Comparison of ENCODE assay signal across 27 cellular contexts in genomic region chr15:92115834-92116233, GRCh38.
"Had no signal": no experiment of that assay in that cellular context is flagged by ENCODE, and none has a peak within 500 bp of the region (broad histone marks: within the 10 kb centered on the region; RNA-seq: fewer than 3 reads in every experiment).

No MANE protein-coding gene starts in this region.

- H3K27ac ChIP-seq: brain microvascular endothelial cell, coronary artery had no signal

- H3K27ac Mint-ChIP-seq: activated CD4-positive, alpha-beta memory T cell treated with anti-CD3 and anti-CD28 coated beads, Interleukin-2, amount 10 ng/mL, durations not matched to agents 7 days and 5 days; activated CD4-positive, alpha-beta T cell treated with anti-CD3 and anti-CD28 coated beads, Interleukin-2, amount 10 ng/mL, durations not matched to agents 7 days and 5 days; activated naive CD8-positive, alpha-beta T cell; activated T-helper 17 cell treated with anti-CD3 and anti-CD28 coated beads, Interleukin-2, amount 50 U/mL, for 72 hours; dendritic cell treated with granulocyte-macrophage colony-stimulating factor and Interleukin-4, amounts not matched to agents 40 ng/mL and 50 ng/mL, for 4 days; endodermal cell had no signal

- H3K4me3 Mint-ChIP-seq: activated CD4-positive, alpha-beta memory T cell treated with anti-CD3 and anti-CD28 coated beads, Interleukin-2, amount 10 ng/mL, durations not matched to agents 7 days and 5 days; activated CD4-positive, alpha-beta T cell treated with anti-CD3 and anti-CD28 coated beads, Interleukin-2, amount 10 ng/mL, durations not matched to agents 7 days and 5 days; activated naive CD8-positive, alpha-beta T cell; activated T-cell treated with anti-CD3 and anti-CD28 coated beads, Interleukin-2, amount 50 U/mL, for 4 hours; activated T-helper 17 cell treated with anti-CD3 and anti-CD28 coated beads, Interleukin-2, amount 50 U/mL, for 72 hours; central memory CD8-positive, alpha-beta T cell; dendritic cell treated with granulocyte-macrophage colony-stimulating factor and Interleukin-4, amounts not matched to agents 40 ng/mL and 50 ng/mL, for 4 days; endodermal cell had no signal

- H3K27me3 Mint-ChIP-seq: activated CD4-positive, alpha-beta memory T cell treated with anti-CD3 and anti-CD28 coated beads, Interleukin-2, amount 10 ng/mL, durations not matched to agents 7 days and 5 days; activated CD4-positive, alpha-beta T cell treated with anti-CD3 and anti-CD28 coated beads, Interleukin-2, amount 10 ng/mL, durations not matched to agents 7 days and 5 days; activated naive CD8-positive, alpha-beta T cell; activated T-helper 17 cell treated with anti-CD3 and anti-CD28 coated beads, Interleukin-2, amount 50 U/mL, for 72 hours; central memory CD8-positive, alpha-beta T cell; dendritic cell treated with granulocyte-macrophage colony-stimulating factor and Interleukin-4, amounts not matched to agents 40 ng/mL and 50 ng/mL, for 4 days had no signal

- ATAC-seq: activated T-cell treated with anti-CD3 and anti-CD28 coated beads, Interleukin-2, amount 50 U/mL, for 4 hours; activated T-helper 17 cell treated with anti-CD3 and anti-CD28 coated beads, Interleukin-2, amount 50 U/mL, for 72 hours; esophagus mucosa had no signal

- H3K27me3 ChIP-seq: brain microvascular endothelial cell, dorsolateral prefrontal cortex had no signal

- H3K9me3 Mint-ChIP-seq: activated CD4-positive, alpha-beta memory T cell treated with anti-CD3 and anti-CD28 coated beads, Interleukin-2, amount 10 ng/mL, durations not matched to agents 7 days and 5 days; activated CD4-positive, alpha-beta T cell treated with anti-CD3 and anti-CD28 coated beads, Interleukin-2, amount 10 ng/mL, durations not matched to agents 7 days and 5 days; activated T-cell treated with anti-CD3 and anti-CD28 coated beads, Interleukin-2, amount 50 U/mL, for 4 hours; activated T-helper 17 cell treated with anti-CD3 and anti-CD28 coated beads, Interleukin-2, amount 50 U/mL, for 72 hours; central memory CD8-positive, alpha-beta T cell; dendritic cell treated with granulocyte-macrophage colony-stimulating factor and Interleukin-4, amounts not matched to agents 40 ng/mL and 50 ng/mL, for 4 days; endodermal cell had no signal

- H3K4me3 ChIP-seq: coronary artery, dorsolateral prefrontal cortex had no signal

- DNase-seq: activated CD4-positive, alpha-beta memory T cell treated with anti-CD3 and anti-CD28 coated beads, Interleukin-2, amount 10 ng/mL, durations not matched to agents 7 days and 5 days; activated CD4-positive, alpha-beta T cell treated with anti-CD3 and anti-CD28 coated beads for 1 hour; activated CD4-positive, alpha-beta T cell treated with anti-CD3 and anti-CD28 coated beads for 4 hours; activated CD4-positive, alpha-beta T cell treated with anti-CD3 and anti-CD28 coated beads, Interleukin-2, amount 10 ng/mL, durations not matched to agents 7 days and 5 days; activated CD4-positive, alpha-beta T cell treated with anti-CD3 and anti-CD28 coated beads, Interleukin-2, amount 50 U/mL, for 4 hours; activated CD8-positive, alpha-beta memory T cell treated with anti-CD3 and anti-CD28 coated beads, Interleukin-2, amount 50 U/mL, for 48 hours; activated effector memory CD4-positive, alpha-beta T cell treated with Interleukin-2 at 50 U/mL for 16 hours; activated gamma-delta T cell treated with Interleukin-2 at 50 U/mL for 16 hours; activated naive CD4-positive, alpha-beta T cell treated with anti-CD3 and anti-CD28 coated beads, Interleukin-2, amount 50 U/mL, for 16 hours; activated naive CD4-positive, alpha-beta T cell treated with Interleukin-2 at 50 U/mL for 16 hours; activated T-cell treated with anti-CD3 and anti-CD28 coated beads for 4 hours; activated T-cell treated with anti-CD3 and anti-CD28 coated beads, Interleukin-2, amount 50 U/mL, for 4 hours; amniotic stem cell; anterior cingulate cortex; brain microvascular endothelial cell; dorsolateral prefrontal cortex; effector memory CD4-positive, alpha-beta T cell; foreskin fibroblast; head of caudate nucleus; T-helper 2 cell had no signal

- H3K4me1 Mint-ChIP-seq: activated CD4-positive, alpha-beta memory T cell treated with anti-CD3 and anti-CD28 coated beads, Interleukin-2, amount 10 ng/mL, durations not matched to agents 7 days and 5 days; activated CD4-positive, alpha-beta T cell treated with anti-CD3 and anti-CD28 coated beads, Interleukin-2, amount 10 ng/mL, durations not matched to agents 7 days and 5 days had no signal

- H3K36me3 ChIP-seq: brain microvascular endothelial cell had no signal
